13 cellular contexts compared by ENCODE assay signal in genomic region chr12:94175763-94176660, GRCh38. TPM values are rescaled to one million over a fixed set of nuclear protein-coding genes. Genes with fewer than 3 reads are reported as not detected.
DNase-seq lines count a peak whose midpoint lies in the region; ATAC-seq and TF ChIP-seq lines count a peak whose summit lies in the region.
"Had no signal": no experiment of that assay in that cellular context is flagged by ENCODE, and none has a peak within 500 bp of the region (broad histone marks: within the 10 kb centered on the region; RNA-seq: fewer than 3 reads in every experiment).

No MANE protein-coding gene starts in this region.

- peak overlapping the region in 3 of 6 donors; percentile 69 to 77 (median 72) for H3K27ac Mint-ChIP-seq in naive B cell
- H3K27ac Mint-ChIP-seq: nephron progenitor cell had no signal

- no peaks in the 10 kb centered on the region for H3K27me3 Mint-ChIP-seq in naive B cell

- peak overlapping the region in 7 of 8 donors; percentile 3 to 75 (median 41) for H3K4me3 Mint-ChIP-seq in naive B cell
- H3K4me3 Mint-ChIP-seq: nephron progenitor cell had no signal

- peaks cover 8 to 15% (median 10%) of the 10 kb centered on the region in 7 donors for H3K9me3 Mint-ChIP-seq in naive B cell

- no peak overlapping the region for H2AFZ ChIP-seq in SU-DHL-6 (ENCODE audit: low read depth, low read length, severe bottlenecking)

- H3K27me3 ChIP-seq in SU-DHL-6 (ENCODE audit: low read length): no peaks in the 10 kb centered on the region
- H3K27me3 ChIP-seq: upper lobe of right lung had no signal

- no peaks in the 10 kb centered on the region for H3K9me3 ChIP-seq in SU-DHL-6 (ENCODE audit: insufficient read depth, low read length)
- H3K9me3 ChIP-seq: upper lobe of right lung had no signal

- no peak overlapping the region for H3K9ac ChIP-seq in SU-DHL-6 (ENCODE audit: low read length)

- intact Hi-C loops in Right ventricle myocardium inferior (cut with DNase I): no loop called here
- intact Hi-C loops in left ventricle myocardium superior (cut with micrococcal nuclease): no loop called here

- H3K27ac ChIP-seq in SU-DHL-6 (ENCODE audit: low read depth, low read length): no peak overlapping the region
- H3K27ac ChIP-seq: upper lobe of right lung had no signal

- peaks cover 38 to 49% (median 47%) of the 10 kb centered on the region in 3 donors for H3K4me1 Mint-ChIP-seq in naive B cell
- H3K4me1 Mint-ChIP-seq: nephron progenitor cell had no signal

- H4K20me1 ChIP-seq in SU-DHL-6 (ENCODE audit: low read depth, low read length): no peaks in the 10 kb centered on the region

- H3K79me2 ChIP-seq in SU-DHL-6 (ENCODE audit: insufficient read depth, low read length): no peaks in the 10 kb centered on the region

- H3K36me3 ChIP-seq in SU-DHL-6 (ENCODE audit: low read length): no peaks in the 10 kb centered on the region
- H3K36me3 ChIP-seq: upper lobe of right lung had no signal

- H3K36me3 Mint-ChIP-seq in naive B cell: peaks cover 12 to 35% of the 10 kb centered on the region in 2 donors

- ATAC-seq in HG02610 (IDR thresholded peaks at IDR 0.05; ENCODE audit: unreplicated experiment): peak; percentile 38
- ATAC-seq in naive B cell (ENCODE audit: low read depth in 2 of 2): no peak
- ATAC-seq in HG02763 (IDR thresholded peaks at IDR 0.05; ENCODE audit: unreplicated experiment): no peak
- no peak for ATAC-seq in Right ventricle myocardium inferior
- no peak for ATAC-seq in left ventricle myocardium superior
- ATAC-seq: upper lobe of right lung had no signal

- DNase-seq in EL (peak; percentile 44), naive B cell (no peak), Right ventricle myocardium inferior (ENCODE audit: missing footprints) (no peak), left ventricle myocardium superior (no peak)
- DNase-seq in central memory CD4-positive, alpha-beta T cell: no peak
- DNase-seq: activated CD8-positive, alpha-beta memory T cell treated with anti-CD3 and anti-CD28 coated beads, Interleukin-2, amount 50 U/mL, for 4 hours; DMS79; nephron progenitor cell; stimulated activated CD4-positive, alpha-beta T cell treated with anti-CD3 and anti-CD28 coated beads, Interleukin-4, amount 100 ng/mL, for 24 hours; upper lobe of right lung had no signal

- no peak for TF ChIP-seq CTCF in SU-DHL-6 (IDR thresholded peaks at IDR 0.05; ENCODE audit: insufficient read depth, low read length, poor library complexity, severe bottlenecking)

- no peaks in the 10 kb centered on the region for H3K9me2 ChIP-seq in SU-DHL-6 (replicated peaks; ENCODE audit: insufficient read depth, low read length)

- peak overlapping the region; percentile 32 for H3K4me2 ChIP-seq in SU-DHL-6 (ENCODE audit: low read depth, low read length, poor library complexity, severe bottlenecking)

- 0 out of 2 replicates have a peak, but pooled peaks cover 5% of the 10 kb centered on the region for H3F3A ChIP-seq in SU-DHL-6 (ENCODE audit: insufficient read depth)

- no peak overlapping the region for H3K4me3 ChIP-seq in SU-DHL-6 (ENCODE audit: insufficient read depth, low read length, poor library complexity, severe bottlenecking)
- H3K4me3 ChIP-seq: upper lobe of right lung had no signal

RNA-seq across cellular contexts. Expression of gene PLXNC1, which starts 27.6 kb away (rescaled TPM):
- 1 to 10 TPM; 2.1 to 6.9 (median 4.4) TPM for polyA plus RNA-seq in naive B cell (ENCODE audit: low read depth in 6 of 6)
- 3.0 TPM for total RNA-seq in Right ventricle myocardium inferior
- 4.4 TPM for total RNA-seq in left ventricle myocardium superior
